In the genomic region with DNA sequence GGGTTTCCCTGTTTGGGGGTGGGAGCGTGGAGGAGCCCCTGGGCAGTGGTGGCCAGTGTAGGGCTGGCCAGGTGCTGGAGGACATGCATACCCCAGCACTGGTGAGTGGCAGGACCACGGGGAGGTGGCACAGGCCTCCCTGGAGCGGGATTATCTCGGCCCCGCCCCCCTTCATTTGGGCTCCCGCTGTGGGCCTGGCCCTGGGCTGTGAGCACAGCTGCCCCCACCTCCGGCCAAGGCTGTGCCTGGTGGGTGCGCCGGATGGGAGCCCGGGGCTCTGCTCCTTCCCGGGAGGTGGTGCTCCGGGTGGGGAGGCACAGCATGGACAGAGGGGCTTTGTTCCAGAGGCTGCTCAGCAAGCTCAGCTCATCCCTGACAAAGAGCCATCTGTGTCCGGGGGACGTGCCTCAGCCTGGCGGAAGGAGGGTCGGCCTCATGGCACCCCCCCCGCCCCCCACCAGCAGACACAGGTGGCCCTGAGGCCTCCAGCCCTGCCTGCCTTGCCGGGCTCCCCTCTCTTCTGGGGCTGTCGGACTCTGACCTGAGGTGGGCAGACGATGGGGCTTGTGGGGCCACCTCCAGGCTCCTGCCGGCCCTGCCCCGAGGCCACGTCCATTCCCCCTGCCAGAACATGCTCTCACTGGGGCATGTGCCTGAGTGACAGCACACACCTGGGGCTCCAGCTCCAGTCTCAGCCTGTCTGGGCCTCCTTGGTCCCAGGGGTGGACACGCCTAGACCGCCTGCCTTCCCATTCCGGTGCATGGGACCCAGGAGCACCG, we compare ENCODE assay signal across 1 cellular context.
TF ChIP-seq lines count a peak whose summit lies in the region.

No MANE protein-coding gene starts in this region.

TF ChIP-seq in HEK293, 187 proteins besides CTCF, POLR2A, EP300 and RAD21 (continued from another document):
- no peak for TF ChIP-seq SALL2 (tag by site-specific recombination; IDR thresholded peaks at IDR 0.05; ENCODE audit: borderline replicate concordance)
- peak; percentile 50 for TF ChIP-seq ZFHX2 (tag by site-specific recombination; conservative IDR thresholded peaks at IDR 0.05)
- TF ChIP-seq GLIS1 (tag by site-specific recombination; IDR thresholded peaks at IDR 0.05), result peak; percentile 47; the same call in 1 of the 2 replicates
- TF ChIP-seq ZNF580 (tag by site-specific recombination; IDR thresholded peaks at IDR 0.05), result no peak
- TF ChIP-seq ZNF354C (tag by site-specific recombination; IDR thresholded peaks at IDR 0.05; ENCODE audit: borderline replicate concordance, low read depth), result no peak
- no peak for TF ChIP-seq ZNF645 (tag by site-specific recombination; IDR thresholded peaks at IDR 0.05)
- TF ChIP-seq SP2 (tag by site-specific recombination; IDR thresholded peaks at IDR 0.05), result peak; percentile 31
- TF ChIP-seq TRIM28 (IDR thresholded peaks at IDR 0.05; ENCODE audit: borderline replicate concordance, low read length), result no peak
- no peak for TF ChIP-seq ZNF600 (tag by site-specific recombination; IDR thresholded peaks at IDR 0.05)
- no peak for TF ChIP-seq ZNF621 (tag by site-specific recombination; IDR thresholded peaks at IDR 0.05)
- TF ChIP-seq SETDB1 (IDR thresholded peaks at IDR 0.05; ENCODE audit: insufficient read length, low read length), result no peak
- no peak for TF ChIP-seq ZNF311 (tag by site-specific recombination; IDR thresholded peaks at IDR 0.05; ENCODE audit: borderline replicate concordance)
- no peak for TF ChIP-seq PRDM1 (tag by site-specific recombination; IDR thresholded peaks at IDR 0.05)
- TF ChIP-seq ZIC2 (tag by site-specific recombination; IDR thresholded peaks at IDR 0.05), result peak; percentile 81
- no peak for TF ChIP-seq ZNF747 (tag by site-specific recombination; IDR thresholded peaks at IDR 0.05)
- no peak for TF ChIP-seq ZBTB20 (tag by site-specific recombination; IDR thresholded peaks at IDR 0.05)
- TF ChIP-seq, protein P1, sequence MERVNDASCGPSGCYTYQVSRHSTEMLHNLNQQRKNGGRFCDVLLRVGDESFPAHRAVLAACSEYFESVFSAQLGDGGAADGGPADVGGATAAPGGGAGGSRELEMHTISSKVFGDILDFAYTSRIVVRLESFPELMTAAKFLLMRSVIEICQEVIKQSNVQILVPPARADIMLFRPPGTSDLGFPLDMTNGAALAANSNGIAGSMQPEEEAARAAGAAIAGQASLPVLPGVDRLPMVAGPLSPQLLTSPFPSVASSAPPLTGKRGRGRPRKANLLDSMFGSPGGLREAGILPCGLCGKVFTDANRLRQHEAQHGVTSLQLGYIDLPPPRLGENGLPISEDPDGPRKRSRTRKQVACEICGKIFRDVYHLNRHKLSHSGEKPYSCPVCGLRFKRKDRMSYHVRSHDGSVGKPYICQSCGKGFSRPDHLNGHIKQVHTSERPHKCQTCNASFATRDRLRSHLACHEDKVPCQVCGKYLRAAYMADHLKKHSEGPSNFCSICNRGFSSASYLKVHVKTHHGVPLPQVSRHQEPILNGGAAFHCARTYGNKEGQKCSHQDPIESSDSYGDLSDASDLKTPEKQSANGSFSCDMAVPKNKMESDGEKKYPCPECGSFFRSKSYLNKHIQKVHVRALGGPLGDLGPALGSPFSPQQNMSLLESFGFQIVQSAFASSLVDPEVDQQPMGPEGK (tag by site-specific recombination; IDR thresholded peaks at IDR 0.05), result peak; percentile 40; the same call in 1 of the 2 replicates
- no peak for TF ChIP-seq ZNF585B (tag by site-specific recombination; IDR thresholded peaks at IDR 0.05)
- TF ChIP-seq HOXD13 (CRISPR knock-in tag; IDR thresholded peaks at IDR 0.05; ENCODE audit: borderline replicate concordance), result no peak
- TF ChIP-seq ZNF174 (tag by site-specific recombination; IDR thresholded peaks at IDR 0.05), result no peak
- no peak for TF ChIP-seq ZNF433 (tag by site-specific recombination; IDR thresholded peaks at IDR 0.05; ENCODE audit: low read depth)
- TF ChIP-seq, protein P2, sequence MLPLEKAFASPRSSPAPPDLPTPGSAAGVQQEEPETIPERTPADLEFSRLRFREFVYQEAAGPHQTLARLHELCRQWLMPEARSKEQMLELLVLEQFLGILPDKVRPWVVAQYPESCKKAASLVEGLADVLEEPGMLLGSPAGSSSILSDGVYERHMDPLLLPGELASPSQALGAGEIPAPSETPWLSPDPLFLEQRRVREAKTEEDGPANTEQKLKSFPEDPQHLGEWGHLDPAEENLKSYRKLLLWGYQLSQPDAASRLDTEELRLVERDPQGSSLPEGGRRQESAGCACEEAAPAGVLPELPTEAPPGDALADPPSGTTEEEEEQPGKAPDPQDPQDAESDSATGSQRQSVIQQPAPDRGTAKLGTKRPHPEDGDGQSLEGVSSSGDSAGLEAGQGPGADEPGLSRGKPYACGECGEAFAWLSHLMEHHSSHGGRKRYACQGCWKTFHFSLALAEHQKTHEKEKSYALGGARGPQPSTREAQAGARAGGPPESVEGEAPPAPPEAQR (tag by site-specific recombination; IDR thresholded peaks at IDR 0.05), result no peak
- no peak for TF ChIP-seq ZNF510 (tag by site-specific recombination; IDR thresholded peaks at IDR 0.05; ENCODE audit: insufficient replicate concordance)
- TF ChIP-seq GFI1B (tag by site-specific recombination; IDR thresholded peaks at IDR 0.05), result no peak
- TF ChIP-seq ZFP69B (tag by site-specific recombination; IDR thresholded peaks at IDR 0.05), result no peak
- no peak for TF ChIP-seq ZEB2 (tag by site-specific recombination; IDR thresholded peaks at IDR 0.05)
- TF ChIP-seq GLIS2 (tag by site-specific recombination; IDR thresholded peaks at IDR 0.05), result peak; percentile 33; the same call in 1 of the 2 replicates
- no peak for TF ChIP-seq KLF17 (tag by site-specific recombination; IDR thresholded peaks at IDR 0.05)
- no peak for TF ChIP-seq REST (tag by site-specific recombination; IDR thresholded peaks at IDR 0.05)
- TF ChIP-seq ZNF423 (tag by site-specific recombination; IDR thresholded peaks at IDR 0.05), result 0 out of 2 replicates have a peak, but pooled peaks have one; percentile 8
- no peak for TF ChIP-seq ZNF837 (tag by site-specific recombination; IDR thresholded peaks at IDR 0.05)
- no peak for TF ChIP-seq ZNF121 (tag by site-specific recombination; IDR thresholded peaks at IDR 0.05)
- TF ChIP-seq, protein P3, sequence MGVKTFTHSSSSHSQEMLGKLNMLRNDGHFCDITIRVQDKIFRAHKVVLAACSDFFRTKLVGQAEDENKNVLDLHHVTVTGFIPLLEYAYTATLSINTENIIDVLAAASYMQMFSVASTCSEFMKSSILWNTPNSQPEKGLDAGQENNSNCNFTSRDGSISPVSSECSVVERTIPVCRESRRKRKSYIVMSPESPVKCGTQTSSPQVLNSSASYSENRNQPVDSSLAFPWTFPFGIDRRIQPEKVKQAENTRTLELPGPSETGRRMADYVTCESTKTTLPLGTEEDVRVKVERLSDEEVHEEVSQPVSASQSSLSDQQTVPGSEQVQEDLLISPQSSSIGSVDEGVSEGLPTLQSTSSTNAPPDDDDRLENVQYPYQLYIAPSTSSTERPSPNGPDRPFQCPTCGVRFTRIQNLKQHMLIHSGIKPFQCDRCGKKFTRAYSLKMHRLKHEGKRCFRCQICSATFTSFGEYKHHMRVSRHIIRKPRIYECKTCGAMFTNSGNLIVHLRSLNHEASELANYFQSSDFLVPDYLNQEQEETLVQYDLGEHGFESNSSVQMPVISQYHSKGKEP (tag by site-specific recombination; IDR thresholded peaks at IDR 0.05), result no peak
